ENCODE assay signal across 27 cellular contexts in genomic region chr17:50039058-50039457, GRCh38. TPM values are rescaled to one million over a fixed set of nuclear protein-coding genes. Genes with fewer than 3 reads are reported as not detected.
DNase-seq lines count a peak whose midpoint lies in the region; ATAC-seq and TF ChIP-seq lines count a peak whose summit lies in the region.
"Had no signal": no experiment of that assay in that cellular context is flagged by ENCODE, and none has a peak within 500 bp of the region (broad histone marks: within the 10 kb centered on the region; RNA-seq: fewer than 3 reads in every experiment).

No MANE protein-coding gene starts in this region.

- H3K9ac ChIP-seq in stomach smooth muscle (ENCODE audit: low read length in 2 of 2): no peak overlapping the region

- CTCF ChIA-PET in RWPE1 (lab: Yijun Ruan, JAX): no interaction called here

- H3K4me1 ChIP-seq in lower lobe of right lung (peaks cover 58% of the 10 kb centered on the region), stomach smooth muscle (ENCODE audit: control insufficient read depth, insufficient read depth, low read length) (peaks cover 55% of the 10 kb centered on the region)

- H3K27me3 ChIP-seq in lower lobe of right lung (ENCODE audit: low read depth): no peaks in the 10 kb centered on the region
- no peaks in the 10 kb centered on the region for H3K27me3 ChIP-seq in stomach smooth muscle (ENCODE audit: control insufficient read depth in 1 of 2, insufficient read depth in 2 of 2, low read length in 2 of 2)

- intact Hi-C loops in lower lobe of right lung (cut with DNase I): no loop called here

- peak; percentile 22 for DNase-seq in D341Med (ENCODE audit: low spot score)
- no peak for DNase-seq in RWPE1 (ENCODE audit: low spot score)
- DNase-seq in lower lobe of right lung: no peak
- no peak for DNase-seq in DMS53 treated with DMSO at 0.1 percent for 48 hours (lab: John Stamatoyannopoulos, UW; ENCODE audit: unreplicated experiment)
- DNase-seq in SIG-M5 (lab: John Stamatoyannopoulos, UW): no peak
- DNase-seq: Calu3; DMS153; HCEC 1CT; Kasumi-1; MV-4-11; NCI-H1105 treated with DMSO at 0.1 percent for 48 hours; NCI-H146; NCI-H1930; NCI-H2107; NCI-H446; NCI-H526; NCI-H82; NK-92 treated with Interleukin-12 subunit alpha and Interleukin-12 subunit beta, amount 100 ng/mL, for 24 hours; PC-3; SHP77 treated with DMSO at 0.1 percent for 48 hours had no signal

- H3K36me3 ChIP-seq in lower lobe of right lung (no peaks in the 10 kb centered on the region), stomach smooth muscle (ENCODE audit: control insufficient read depth in 2 of 2, insufficient read depth in 2 of 2, low read length in 2 of 2) (no peaks in the 10 kb centered on the region)

- TF ChIP-seq CTCF in RWPE1 (conservative IDR thresholded peaks at IDR 0.05; ENCODE audit: low read depth): no peak
- no peak for TF ChIP-seq CTCF in lower lobe of right lung (IDR thresholded peaks at IDR 0.05)

- no peaks in the 10 kb centered on the region for H3K9me3 ChIP-seq in lower lobe of right lung
- H3K9me3 ChIP-seq in stomach smooth muscle (ENCODE audit: control insufficient read depth in 2 of 2, low read length in 2 of 2): no peaks in the 10 kb centered on the region

- H3K27ac ChIP-seq in RWPE1 (peak overlapping the region; percentile 94), lower lobe of right lung (peak overlapping the region; percentile 85), stomach smooth muscle (ENCODE audit: low read length) (peak overlapping the region; percentile 91)
- H3K27ac ChIP-seq: SK-N-MC had no signal

- H3K4me3 ChIP-seq in lower lobe of right lung: no peak overlapping the region
- no peak overlapping the region for H3K4me3 ChIP-seq in stomach smooth muscle (ENCODE audit: low read length in 2 of 2)
- H3K4me3 ChIP-seq: K562, SK-N-MC had no signal

- POLR2A ChIA-PET in RWPE1 (lab: Yijun Ruan, JAX; ENCODE audit: low non-redundant PET): no interaction called here

- ATAC-seq in lower lobe of right lung (no peak), GM21367 (IDR thresholded peaks at IDR 0.05; ENCODE audit: unreplicated experiment) (no peak)
- ATAC-seq: HepG2, K562, PC-3 had no signal

RNA-seq across cellular contexts. Expression of gene ITGA3, which starts 16.9 kb away (rescaled TPM):
- total RNA-seq in lower lobe of right lung: 162 TPM

RNA-seq across cellular contexts. Expression of gene DLX3, which starts 44.0 kb away (rescaled TPM):
- total RNA-seq in lower lobe of right lung: 0.38 TPM
- total RNA-seq: A172, Calu3, HepG2, HT-29, K562 had no signal

RNA-seq across cellular contexts. Expression of gene PDK2, which starts 56.1 kb away (rescaled TPM):
- 35.7 TPM for total RNA-seq in lower lobe of right lung
